In genomic region chr15:59329091-59329490, GRCh38 we compare ENCODE assay signal across 1 cellular context.
TF ChIP-seq lines count a peak whose summit lies in the region.

No MANE protein-coding gene starts in this region.

TF ChIP-seq in A549, 52 proteins besides CTCF, POLR2A, EP300 and RAD21 (continued from another document):
- no peak for TF ChIP-seq SREBF2 (IDR thresholded peaks at IDR 0.05)
